In genomic region chr13:27595055-27595811, GRCh38 we compare ENCODE assay signal across 1 cellular context.
TF ChIP-seq lines count a peak whose summit lies in the region.

No MANE protein-coding gene starts in this region.

TF ChIP-seq in HepG2, 621 proteins besides CTCF, POLR2A, EP300 and RAD21:
- TF ChIP-seq GZF1 (CRISPR knock-in tag; IDR thresholded peaks at IDR 0.05) (no peak), KDM4B (CRISPR knock-in tag; IDR thresholded peaks at IDR 0.05) (no peak), ZNF644 (CRISPR knock-in tag; IDR thresholded peaks at IDR 0.05; ENCODE audit: low read depth) (0 out of 2 replicates have a peak, but pooled peaks have one; percentile 11)
